ENCODE assay signal across 1 cellular context in the genomic region with DNA sequence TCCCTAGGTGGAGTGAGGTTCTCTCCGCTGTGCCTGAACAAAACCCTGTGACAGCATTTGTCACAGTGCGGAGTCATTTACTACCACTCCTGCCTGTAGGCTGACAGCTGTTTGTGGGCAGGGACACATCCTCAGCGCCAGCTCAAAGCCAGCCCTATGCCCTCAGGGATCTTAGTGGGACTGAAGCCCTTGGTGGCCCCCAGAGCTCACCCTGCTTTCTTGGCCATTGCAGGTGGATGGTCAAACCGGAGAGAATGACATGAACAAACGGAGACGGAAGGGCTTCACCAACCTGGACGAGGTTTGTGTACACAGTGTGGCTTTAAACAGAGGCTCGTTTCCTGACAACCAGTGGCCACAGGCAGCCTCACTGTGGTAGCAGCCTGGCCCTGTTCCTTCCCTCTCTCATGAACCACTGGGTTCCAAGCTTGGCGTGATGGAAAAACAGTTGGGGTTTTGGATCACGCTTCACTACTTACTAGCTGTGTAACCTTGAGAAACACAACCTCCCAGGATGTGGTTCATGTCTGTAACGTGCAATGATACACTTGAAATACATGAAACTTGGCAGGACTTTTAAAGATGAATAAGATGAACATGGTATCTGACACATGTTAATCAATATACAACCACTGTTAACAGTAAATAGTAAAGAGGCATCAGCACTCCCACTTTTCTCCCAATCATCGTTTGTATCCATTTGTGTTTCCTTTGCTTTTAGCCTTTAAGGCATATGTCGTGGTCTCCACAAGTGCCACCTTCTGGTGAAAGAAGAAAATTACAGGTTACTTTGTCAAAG.
TF ChIP-seq lines count a peak whose summit lies in the region.

No MANE protein-coding gene starts in this region.

TF ChIP-seq in GM23338, 12 proteins besides CTCF, POLR2A, EP300 and RAD21 (continued from another document):
- TF ChIP-seq, protein P1, sequence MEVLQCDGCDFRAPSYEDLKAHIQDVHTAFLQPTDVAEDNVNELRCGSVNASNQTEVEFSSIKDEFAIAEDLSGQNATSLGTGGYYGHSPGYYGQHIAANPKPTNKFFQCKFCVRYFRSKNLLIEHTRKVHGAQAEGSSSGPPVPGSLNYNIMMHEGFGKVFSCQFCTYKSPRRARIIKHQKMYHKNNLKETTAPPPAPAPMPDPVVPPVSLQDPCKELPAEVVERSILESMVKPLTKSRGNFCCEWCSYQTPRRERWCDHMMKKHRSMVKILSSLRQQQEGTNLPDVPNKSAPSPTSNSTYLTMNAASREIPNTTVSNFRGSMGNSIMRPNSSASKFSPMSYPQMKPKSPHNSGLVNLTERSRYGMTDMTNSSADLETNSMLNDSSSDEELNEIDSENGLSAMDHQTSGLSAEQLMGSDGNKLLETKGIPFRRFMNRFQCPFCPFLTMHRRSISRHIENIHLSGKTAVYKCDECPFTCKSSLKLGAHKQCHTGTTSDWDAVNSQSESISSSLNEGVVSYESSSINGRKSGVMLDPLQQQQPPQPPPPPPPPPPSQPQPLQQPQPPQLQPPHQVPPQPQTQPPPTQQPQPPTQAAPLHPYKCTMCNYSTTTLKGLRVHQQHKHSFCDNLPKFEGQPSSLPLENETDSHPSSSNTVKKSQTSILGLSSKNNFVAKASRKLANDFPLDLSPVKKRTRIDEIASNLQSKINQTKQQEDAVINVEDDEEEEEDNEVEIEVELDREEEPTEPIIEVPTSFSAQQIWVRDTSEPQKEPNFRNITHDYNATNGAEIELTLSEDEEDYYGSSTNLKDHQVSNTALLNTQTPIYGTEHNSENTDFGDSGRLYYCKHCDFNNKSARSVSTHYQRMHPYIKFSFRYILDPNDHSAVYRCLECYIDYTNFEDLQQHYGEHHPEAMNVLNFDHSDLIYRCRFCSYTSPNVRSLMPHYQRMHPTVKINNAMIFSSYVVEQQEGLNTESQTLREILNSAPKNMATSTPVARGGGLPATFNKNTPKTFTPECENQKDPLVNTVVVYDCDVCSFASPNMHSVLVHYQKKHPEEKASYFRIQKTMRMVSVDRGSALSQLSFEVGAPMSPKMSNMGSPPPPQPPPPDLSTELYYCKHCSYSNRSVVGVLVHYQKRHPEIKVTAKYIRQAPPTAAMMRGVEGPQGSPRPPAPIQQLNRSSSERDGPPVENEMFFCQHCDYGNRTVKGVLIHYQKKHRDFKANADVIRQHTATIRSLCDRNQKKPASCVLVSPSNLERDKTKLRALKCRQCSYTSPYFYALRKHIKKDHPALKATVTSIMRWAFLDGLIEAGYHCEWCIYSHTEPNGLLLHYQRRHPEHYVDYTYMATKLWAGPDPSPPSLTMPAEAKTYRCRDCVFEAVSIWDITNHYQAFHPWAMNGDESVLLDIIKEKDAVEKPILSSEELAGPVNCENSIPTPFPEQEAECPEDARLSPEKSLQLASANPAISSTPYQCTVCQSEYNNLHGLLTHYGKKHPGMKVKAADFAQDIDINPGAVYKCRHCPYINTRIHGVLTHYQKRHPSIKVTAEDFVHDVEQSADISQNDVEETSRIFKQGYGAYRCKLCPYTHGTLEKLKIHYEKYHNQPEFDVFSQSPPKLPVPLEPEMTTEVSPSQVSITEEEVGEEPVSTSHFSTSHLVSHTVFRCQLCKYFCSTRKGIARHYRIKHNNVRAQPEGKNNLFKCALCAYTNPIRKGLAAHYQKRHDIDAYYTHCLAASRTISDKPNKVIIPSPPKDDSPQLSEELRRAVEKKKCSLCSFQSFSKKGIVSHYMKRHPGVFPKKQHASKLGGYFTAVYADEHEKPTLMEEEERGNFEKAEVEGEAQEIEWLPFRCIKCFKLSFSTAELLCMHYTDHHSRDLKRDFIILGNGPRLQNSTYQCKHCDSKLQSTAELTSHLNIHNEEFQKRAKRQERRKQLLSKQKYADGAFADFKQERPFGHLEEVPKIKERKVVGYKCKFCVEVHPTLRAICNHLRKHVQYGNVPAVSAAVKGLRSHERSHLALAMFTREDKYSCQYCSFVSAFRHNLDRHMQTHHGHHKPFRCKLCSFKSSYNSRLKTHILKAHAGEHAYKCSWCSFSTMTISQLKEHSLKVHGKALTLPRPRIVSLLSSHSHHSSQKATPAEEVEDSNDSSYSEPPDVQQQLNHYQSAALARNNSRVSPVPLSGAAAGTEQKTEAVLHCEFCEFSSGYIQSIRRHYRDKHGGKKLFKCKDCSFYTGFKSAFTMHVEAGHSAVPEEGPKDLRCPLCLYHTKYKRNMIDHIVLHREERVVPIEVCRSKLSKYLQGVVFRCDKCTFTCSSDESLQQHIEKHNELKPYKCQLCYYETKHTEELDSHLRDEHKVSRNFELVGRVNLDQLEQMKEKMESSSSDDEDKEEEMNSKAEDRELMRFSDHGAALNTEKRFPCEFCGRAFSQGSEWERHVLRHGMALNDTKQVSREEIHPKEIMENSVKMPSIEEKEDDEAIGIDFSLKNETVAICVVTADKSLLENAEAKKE (CRISPR knock-in tag; IDR thresholded peaks at IDR 0.05): no peak
- TF ChIP-seq EZH2 (IDR thresholded peaks at IDR 0.05; ENCODE audit: low read depth, unreplicated experiment) (no peak), ZNF331 (CRISPR knock-in tag; IDR thresholded peaks at IDR 0.05; ENCODE audit: low read depth) (no peak)
- TF ChIP-seq, protein P2, sequence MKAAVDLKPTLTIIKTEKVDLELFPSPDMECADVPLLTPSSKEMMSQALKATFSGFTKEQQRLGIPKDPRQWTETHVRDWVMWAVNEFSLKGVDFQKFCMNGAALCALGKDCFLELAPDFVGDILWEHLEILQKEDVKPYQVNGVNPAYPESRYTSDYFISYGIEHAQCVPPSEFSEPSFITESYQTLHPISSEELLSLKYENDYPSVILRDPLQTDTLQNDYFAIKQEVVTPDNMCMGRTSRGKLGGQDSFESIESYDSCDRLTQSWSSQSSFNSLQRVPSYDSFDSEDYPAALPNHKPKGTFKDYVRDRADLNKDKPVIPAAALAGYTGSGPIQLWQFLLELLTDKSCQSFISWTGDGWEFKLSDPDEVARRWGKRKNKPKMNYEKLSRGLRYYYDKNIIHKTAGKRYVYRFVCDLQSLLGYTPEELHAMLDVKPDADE (IDR thresholded peaks at IDR 0.05): no peak
